ENCODE assay signal across 15 cellular contexts in the genomic region with DNA sequence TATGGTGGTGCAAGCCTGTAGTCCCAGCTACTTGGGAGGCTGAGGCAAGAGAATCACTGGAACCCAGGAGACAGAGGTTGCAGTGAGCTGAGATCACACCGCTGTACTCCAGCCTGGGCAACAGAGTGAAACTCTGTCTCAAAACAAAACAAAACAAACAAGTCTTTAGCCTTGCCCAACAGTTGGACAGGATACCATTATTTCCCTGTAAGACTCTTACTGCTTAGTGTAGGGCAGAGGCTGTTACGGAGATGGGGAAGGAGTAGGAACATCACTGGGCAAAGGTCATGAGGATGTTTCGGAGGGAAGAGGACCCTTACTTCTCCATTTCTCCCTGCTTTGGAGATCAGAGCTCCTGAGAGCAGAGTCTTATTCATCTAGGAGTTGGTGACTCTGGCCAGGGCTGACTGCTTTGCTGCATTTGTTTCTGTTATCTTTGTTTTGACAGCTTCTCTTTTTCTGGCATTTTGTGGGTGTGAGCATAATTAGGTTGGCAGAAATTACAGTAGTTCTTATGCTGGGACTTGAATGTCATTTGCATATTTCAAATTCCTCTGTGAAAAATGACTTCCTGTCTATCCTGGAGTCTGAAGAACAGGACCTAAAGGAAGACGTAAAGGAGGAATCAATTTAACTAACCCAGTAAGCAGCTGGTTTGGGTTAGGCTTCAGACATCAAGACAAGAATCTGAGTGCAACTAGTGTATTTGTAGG.
A peak's percentile ranks its signal among the peaks of the same experiment; 100 is the strongest.
DNase-seq lines count a peak whose midpoint lies in the region; ATAC-seq and TF ChIP-seq lines count a peak whose summit lies in the region.
"Had no signal": no experiment of that assay in that cellular context is flagged by ENCODE, and none has a peak within 500 bp of the region (broad histone marks: within the 10 kb centered on the region; RNA-seq: fewer than 3 reads in every experiment).

No MANE protein-coding gene starts in this region.

- peak; percentile 46 for DNase-seq in EL
- DNase-seq in fibroblast of lung (ENCODE audit: low read depth in 2 of 2): peak; percentile 9 to 79
- peak; percentile 48 for DNase-seq in pulmonary artery endothelial cell (ENCODE audit: low read depth, low spot score)
- no peak for DNase-seq in effector memory CD8-positive, alpha-beta T cell
- DNase-seq in NCI-H345 treated with DMSO at 0.1 percent for 48 hours (lab: John Stamatoyannopoulos, UW; ENCODE audit: unreplicated experiment): no peak
- DNase-seq in stimulated activated CD4-positive, alpha-beta T cell treated with anti-CD3 and anti-CD28 coated beads, Interleukin-2, amount 100 ng/mL, for 24 hours: no peak
- DNase-seq: activated effector memory CD4-positive, alpha-beta T cell treated with anti-CD3 and anti-CD28 coated beads, Interleukin-2, amount 50 U/mL, for 16 hours; DND-41; naive B cell; NCI-H1694 treated with DMSO at 0.1 percent for 48 hours; NCI-H526; psoas muscle; T-cell had no signal

- H3K27me3 Mint-ChIP-seq in effector memory CD8-positive, alpha-beta T cell: no peaks in the 10 kb centered on the region
- H3K27me3 Mint-ChIP-seq: naive B cell, T-cell had no signal

- H3K27ac ChIP-seq in fibroblast of lung (ENCODE audit: insufficient read depth, low read length): no peak overlapping the region
- H3K27ac ChIP-seq: psoas muscle had no signal

- no peaks in the 10 kb centered on the region for H3K9me3 ChIP-seq in fibroblast of lung (ENCODE audit: control insufficient read depth, insufficient read depth, low read depth, low read length)
- H3K9me3 ChIP-seq: psoas muscle had no signal

- H4K20me1 ChIP-seq in fibroblast of lung (ENCODE audit: control insufficient read depth, extremely low read depth, insufficient read depth, low read length): no peaks in the 10 kb centered on the region

- H3K4me1 ChIP-seq in fibroblast of lung (ENCODE audit: control insufficient read depth, extremely low read depth, insufficient read depth, low read length): peaks cover 4% of the 10 kb centered on the region
- H3K4me1 ChIP-seq: psoas muscle had no signal

- H3K9ac ChIP-seq in fibroblast of lung (ENCODE audit: insufficient read depth, low read length): no peak overlapping the region

- peak overlapping the region; percentile 65 for H3K4me2 ChIP-seq in fibroblast of lung (ENCODE audit: extremely low read depth, insufficient read depth, low read length)

- no peaks in the 10 kb centered on the region for H3K9me3 Mint-ChIP-seq in effector memory CD8-positive, alpha-beta T cell
- H3K9me3 Mint-ChIP-seq: naive B cell, T-cell had no signal

- H3K4me3 ChIP-seq in fibroblast of lung (replicated peaks in 1 of 4; ENCODE audit: control extremely low read depth in 1 of 4, insufficient read depth in 1 of 4, low read depth in 3 of 4, low read length in 4 of 4): no peak overlapping the region
- H3K4me3 ChIP-seq: GM12878, psoas muscle had no signal

- no peak overlapping the region for H2AFZ ChIP-seq in fibroblast of lung (ENCODE audit: low read length)

- TF ChIP-seq CTCF in fibroblast of lung (conservative IDR thresholded peaks at IDR 0.05 in 1 of 2, IDR thresholded peaks at IDR 0.05 in 1 of 2; ENCODE audit: low read depth in 1 of 2, low read length in 2 of 2): no peak

- no peaks in the 10 kb centered on the region for H3K36me3 ChIP-seq in fibroblast of lung (ENCODE audit: control insufficient read depth, insufficient read depth, low read length)

- H3K36me3 Mint-ChIP-seq in effector memory CD8-positive, alpha-beta T cell (ENCODE audit: insufficient read depth): peaks cover 5% of the 10 kb centered on the region
- H3K36me3 Mint-ChIP-seq: naive B cell had no signal

- H3K4me3 Mint-ChIP-seq in effector memory CD8-positive, alpha-beta T cell: no peak overlapping the region
- H3K4me3 Mint-ChIP-seq: naive B cell, T-cell had no signal

- peaks cover 0 to 2% of the 10 kb centered on the region in 2 donors for H3K4me1 Mint-ChIP-seq in effector memory CD8-positive, alpha-beta T cell (ENCODE audit: low read depth in 2 of 2)
- H3K4me1 Mint-ChIP-seq: T-cell had no signal

- no peaks in the 10 kb centered on the region for H3K79me2 ChIP-seq in fibroblast of lung (ENCODE audit: control insufficient read depth, insufficient read depth, low read length)

- no peak overlapping the region for H3K27ac Mint-ChIP-seq in effector memory CD8-positive, alpha-beta T cell
- H3K27ac Mint-ChIP-seq: T-cell had no signal

- ATAC-seq in SK-N-SH treated with all-trans-retinoic acid at 6 μM for 48 hours: peak; percentile 90
- ATAC-seq in effector memory CD8-positive, alpha-beta T cell (replicated peaks): no peak
- ATAC-seq: T-cell had no signal

- no peaks in the 10 kb centered on the region for H3K27me3 ChIP-seq in fibroblast of lung (ENCODE audit: control insufficient read depth, insufficient read depth, low read length)

TF ChIP-seq in SK-N-SH treated with all-trans-retinoic acid at 6 μM for 48 hours, 23 proteins besides CTCF, POLR2A, EP300 and RAD21:
- no peak for TF ChIP-seq ZC3H10 (CRISPR knock-in tag; IDR thresholded peaks at IDR 0.05)
- TF ChIP-seq ZFP3 (CRISPR knock-in tag; IDR thresholded peaks at IDR 0.05): no peak
- TF ChIP-seq ZFP30 (CRISPR knock-in tag; IDR thresholded peaks at IDR 0.05): no peak
- no peak for TF ChIP-seq ZNF565 (CRISPR knock-in tag; conservative IDR thresholded peaks at IDR 0.05; ENCODE audit: low read depth)
- TF ChIP-seq ARNTL (CRISPR knock-in tag; IDR thresholded peaks at IDR 0.05; ENCODE audit: borderline replicate concordance, low read depth): no peak
- TF ChIP-seq TSHZ2 (CRISPR knock-in tag; IDR thresholded peaks at IDR 0.05): no peak
- TF ChIP-seq ZNF8 (CRISPR knock-in tag; IDR thresholded peaks at IDR 0.05): no peak
- TF ChIP-seq SNAI2 (CRISPR knock-in tag; IDR thresholded peaks at IDR 0.05): no peak
- TF ChIP-seq PATZ1 (CRISPR knock-in tag; IDR thresholded peaks at IDR 0.05; ENCODE audit: borderline replicate concordance): no peak
- no peak for TF ChIP-seq POU6F1 (CRISPR knock-in tag; IDR thresholded peaks at IDR 0.05; ENCODE audit: borderline replicate concordance, low read depth)
- no peak for TF ChIP-seq ESRRG (CRISPR knock-in tag; IDR thresholded peaks at IDR 0.05)
TF ChIP-seq in SK-N-SH treated with all-trans-retinoic acid at 6 μM for 48 hours: peak in this region for 0.

Comparison
In these comparisons a context has a peak if more than half of its experiments do, and no peak if none do; other contexts are left out.
1. DNase-seq: peak in EL (single experiment), fibroblast of lung (2 of 2) and pulmonary artery endothelial cell (single experiment); none in effector memory CD8-positive, alpha-beta T cell (0 of 3), NCI-H345 treated with DMSO at 0.1 percent for 48 hours (single experiment) and stimulated activated CD4-positive, alpha-beta T cell treated with anti-CD3 and anti-CD28 coated beads, Interleukin-2, amount 100 ng/mL, for 24 hours (0 of 2).